In genomic region chr21:28944296-28944695, GRCh38 we compare ENCODE assay signal across 16 cellular contexts. TPM values are rescaled to one million over a fixed set of nuclear protein-coding genes. Genes with fewer than 3 reads are reported as not detected.
DNase-seq lines count a peak whose midpoint lies in the region; FAIRE-seq and TF ChIP-seq lines count a peak whose summit lies in the region.
"Had no signal": no experiment of that assay in that cellular context is flagged by ENCODE, and none has a peak within 500 bp of the region (broad histone marks: within the 10 kb centered on the region; RNA-seq: fewer than 3 reads in every experiment).

No MANE protein-coding gene starts in this region.

- no peak overlapping the region for H3K4me3 ChIP-seq in foreskin fibroblast (ENCODE audit: low read depth in 1 of 2, low read length in 2 of 2)
- H3K4me3 ChIP-seq: adrenal gland; BLaER1 treated with 17β-estradiol and CSF1 and Interleukin-3, amounts not matched to agents 10 nM and 100 nM; right atrium auricular region; suprapubic skin had no signal

- H3K27ac ChIP-seq in caudate nucleus (ENCODE audit: low read depth, low read length), result peak overlapping the region; percentile 71
- H3K27ac ChIP-seq: right atrium auricular region, suprapubic skin had no signal

- TF ChIP-seq CTCF in foreskin fibroblast (IDR thresholded peaks at IDR 0.05; ENCODE audit: low read depth, low read length), result no peak

- peak; percentile 41 for FAIRE-seq in H54 (lab: Jason Lieb, UNC)

- DNase-seq in H54 (ENCODE audit: insufficient read length, low spot score) (no peak), caudate nucleus (lab: John Stamatoyannopoulos, UW) (peak in 10 of 61 donors; percentile 1 to 32 (median 3)), foreskin fibroblast (peak; percentile 41 to 61), pulmonary artery endothelial cell (ENCODE audit: low read depth, low spot score) (peak; percentile 51), A172 (ENCODE audit: low spot score) (no peak)
- DNase-seq in effector CD4-positive, alpha-beta T cell, result no peak
- no peak for DNase-seq in activated CD4-positive, alpha-beta T cell treated with anti-CD3 and anti-CD28 coated beads for 1 hour
- DNase-seq: activated CD4-positive, alpha-beta T cell treated with anti-CD3 and anti-CD28 coated beads, Interleukin-2, amount 50 U/mL, for 48 hours; GOT3; NCI-H345; stimulated activated CD4-positive, alpha-beta T cell treated with anti-CD3 and anti-CD28 coated beads, Interleukin-2, amount 100 ng/mL, for 24 hours; T-cell had no signal

- no peak for TF ChIP-seq POLR2A in H54 (IDR thresholded peaks at IDR 0.05; ENCODE audit: low read depth, low read length)

RNA-seq across cellular contexts. Expression of gene LTN1, which starts 48.4 kb away (rescaled TPM):
- 26.0 and 29.5 TPM in 2 replicates for total RNA-seq in pulmonary artery endothelial cell
- 31.0 and 35.7 TPM in 2 replicates for total RNA-seq in A172 (2014; rRNA removed; shearing (Covaris generic))

Comparison
In these comparisons a context has a peak if more than half of its experiments do, and no peak if none do; other contexts are left out.
1. DNase-seq: peak in foreskin fibroblast (2 of 2) and pulmonary artery endothelial cell (single experiment); none in H54 (single experiment), effector CD4-positive, alpha-beta T cell (single experiment), activated CD4-positive, alpha-beta T cell treated with anti-CD3 and anti-CD28 coated beads for 1 hour (single experiment) and A172 (single experiment).